In the genomic region with DNA sequence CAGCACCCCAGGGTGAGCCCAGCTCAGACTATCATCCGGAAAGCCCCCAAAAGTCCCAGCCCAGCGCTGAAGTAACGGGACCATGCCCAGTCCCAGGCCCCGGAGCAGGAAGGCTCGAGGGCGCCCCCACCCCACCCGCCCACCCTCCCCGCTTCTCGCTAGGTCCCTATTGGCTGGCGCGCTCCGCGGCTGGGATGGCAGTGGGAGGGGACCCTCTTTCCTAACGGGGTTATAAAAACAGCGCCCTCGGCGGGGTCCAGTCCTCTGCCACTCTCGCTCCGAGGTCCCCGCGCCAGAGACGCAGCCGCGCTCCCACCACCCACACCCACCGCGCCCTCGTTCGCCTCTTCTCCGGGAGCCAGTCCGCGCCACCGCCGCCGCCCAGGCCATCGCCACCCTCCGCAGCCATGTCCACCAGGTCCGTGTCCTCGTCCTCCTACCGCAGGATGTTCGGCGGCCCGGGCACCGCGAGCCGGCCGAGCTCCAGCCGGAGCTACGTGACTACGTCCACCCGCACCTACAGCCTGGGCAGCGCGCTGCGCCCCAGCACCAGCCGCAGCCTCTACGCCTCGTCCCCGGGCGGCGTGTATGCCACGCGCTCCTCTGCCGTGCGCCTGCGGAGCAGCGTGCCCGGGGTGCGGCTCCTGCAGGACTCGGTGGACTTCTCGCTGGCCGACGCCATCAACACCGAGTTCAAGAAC, we compare ENCODE assay signal across 8 cellular contexts. TPM values are rescaled to one million over a fixed set of nuclear protein-coding genes. Genes with fewer than 3 reads are reported as not detected.
DNase-seq lines count a peak whose midpoint lies in the region; ATAC-seq and TF ChIP-seq lines count a peak whose summit lies in the region.

No MANE protein-coding gene starts in this region.

- peak overlapping the region; percentile 89; the same call in 1 of the 2 replicates for H3K4me3 ChIP-seq in Karpas-422 (ENCODE audit: low read length)

- H3K4me2 ChIP-seq in Karpas-422 (ENCODE audit: low read depth, low read length, poor library complexity, severe bottlenecking) = peak overlapping the region; percentile 97

- no peaks in the 10 kb centered on the region for H3K9me3 ChIP-seq in Karpas-422 (ENCODE audit: low read length)

- H3K27ac ChIP-seq in Karpas-422 (ENCODE audit: low read length) = no peak overlapping the region

- peak; percentile 77 for TF ChIP-seq POLR2A in GM19193 (IDR thresholded peaks at IDR 0.05; ENCODE audit: extremely low read depth, insufficient read depth, insufficient read length)

- H4K20me1 ChIP-seq in Karpas-422 (ENCODE audit: insufficient read depth, low read depth, low read length) = no peaks in the 10 kb centered on the region

- H3K79me2 ChIP-seq in Karpas-422 (ENCODE audit: low read length) = no peaks in the 10 kb centered on the region

- H3K9ac ChIP-seq in Karpas-422 (ENCODE audit: low read length) = no peak overlapping the region

- no peaks in the 10 kb centered on the region for H3K36me3 ChIP-seq in Karpas-422 (ENCODE audit: insufficient read depth, low read length)

- no peaks in the 10 kb centered on the region for H3K9me2 ChIP-seq in Karpas-422 (replicated peaks; ENCODE audit: insufficient read depth, low read length)

- peak overlapping the region; percentile 95 for H3K27ac Mint-ChIP-seq in memory B cell

- no peaks in the 10 kb centered on the region for H3K27me3 ChIP-seq in Karpas-422 (ENCODE audit: low read length)

- no peaks in the 10 kb centered on the region for H3K27me3 Mint-ChIP-seq in memory B cell

- peak overlapping the region; percentile 98 for H3K4me3 Mint-ChIP-seq in memory B cell

- peak; percentile 14 for ATAC-seq in memory B cell (ENCODE audit: low read depth)

- no peaks in the 10 kb centered on the region for H3K9me3 Mint-ChIP-seq in memory B cell

- peaks cover 26% of the 10 kb centered on the region for H3K4me1 Mint-ChIP-seq in memory B cell

- no peak overlapping the region for H2AFZ ChIP-seq in Karpas-422 (ENCODE audit: low read length)

- H3K36me3 Mint-ChIP-seq in memory B cell = peaks cover 9% of the 10 kb centered on the region

- DNase-seq in AG08396 (ENCODE audit: low spot score) = peak; percentile 92
- no peak for DNase-seq in Karpas-422
- DNase-seq in activated CD4-positive, alpha-beta T cell treated with anti-CD3 and anti-CD28 coated beads, Interleukin-2, amount 50 U/mL, for 1 hour = peak; percentile 85
- peak; percentile 87 to 95 for DNase-seq in dermis microvascular lymphatic vessel endothelial cell (ENCODE audit: low read depth in 2 of 2)
- DNase-seq in memory B cell (ENCODE audit: low spot score in 2 of 2) = peak; percentile 50 to 66
- peak; percentile 58 for DNase-seq in stimulated activated CD8-positive, alpha-beta memory T cell treated with anti-CD3 and anti-CD28 coated beads, Interleukin-15, amount 100 ng/mL, for 1 hour (ENCODE audit: low read depth)
- no peak for DNase-seq in NCI-H774 (lab: John Stamatoyannopoulos, UW)

- H3K4me1 ChIP-seq in Karpas-422 (ENCODE audit: low read length) = peaks cover 35% of the 10 kb centered on the region

RNA-seq across cellular contexts. Expression of a gene that starts 1.1 kb away (rescaled TPM):
- total RNA-seq in Karpas-422 (2014; rRNA removed; shearing (Covaris generic); ENCODE audit: low replicate concordance) = 0.54 and 7.0 TPM in 2 replicates
- 4,197 and 5,499 TPM in 2 replicates for total RNA-seq in dermis microvascular lymphatic vessel endothelial cell

RNA-seq across cellular contexts. Expression of a gene that starts 27.7 kb away (rescaled TPM):
- 3.1 and 8.3 TPM in 2 replicates for total RNA-seq in Karpas-422 (2014; rRNA removed; shearing (Covaris generic); ENCODE audit: low replicate concordance)
- total RNA-seq in dermis microvascular lymphatic vessel endothelial cell = 4.4 and 5.0 TPM in 2 replicates

Comparison
In these comparisons a context has a peak if more than half of its experiments do, and no peak if none do; other contexts are left out.
1. DNase-seq: peak in AG08396 (single experiment), activated CD4-positive, alpha-beta T cell treated with anti-CD3 and anti-CD28 coated beads, Interleukin-2, amount 50 U/mL, for 1 hour (single experiment), dermis microvascular lymphatic vessel endothelial cell (2 of 2), memory B cell (2 of 2) and stimulated activated CD8-positive, alpha-beta memory T cell treated with anti-CD3 and anti-CD28 coated beads, Interleukin-15, amount 100 ng/mL, for 1 hour (single experiment); none in Karpas-422 (single experiment) and NCI-H774 (single experiment).
2. RNA of a gene that starts 1.1 kb away (total RNA-seq): 4,197 to 5,499 TPM in dermis microvascular lymphatic vessel endothelial cell; 0.54 to 7.0 TPM in Karpas-422; every median in the first group is over 100 times any median in the second.